ENCODE assay signal across 22 cellular contexts in genomic region chr17:28364665-28365363, GRCh38. TPM values are rescaled to one million over a fixed set of nuclear protein-coding genes. Genes with fewer than 3 reads are reported as not detected.
"Had no signal": no experiment of that assay in that cellular context is flagged by ENCODE, and none has a peak within 500 bp of the region (broad histone marks: within the 10 kb centered on the region; RNA-seq: fewer than 3 reads in every experiment).

A gene with protein sequence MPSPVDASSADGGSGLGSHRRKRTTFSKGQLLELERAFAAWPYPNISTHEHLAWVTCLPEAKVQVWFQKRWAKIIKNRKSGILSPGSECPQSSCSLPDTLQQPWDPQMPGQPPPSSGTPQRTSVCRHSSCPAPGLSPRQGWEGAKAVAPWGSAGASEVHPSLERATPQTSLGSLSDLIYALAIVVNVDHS (minus strand): TSS chr17:28365199. CDS start chr17:28365151, 48 bp downstream.

- FAIRE-seq: astrocyte, RCC 7860 had no signal

- DNase-seq: activated CD4-positive, alpha-beta T cell treated with anti-CD3 and anti-CD28 coated beads for 48 hours; activated CD4-positive, alpha-beta T cell treated with anti-CD3 and anti-CD28 coated beads, Interleukin-2, amount 50 U/mL, for 4 hours; activated CD4-positive, CD25-positive, alpha-beta regulatory T cell treated with anti-CD3 and anti-CD28 coated beads, Interleukin-2, amount 50 U/mL, for 72 hours; activated CD8-positive, alpha-beta memory T cell treated with anti-CD3 and anti-CD28 coated beads, Interleukin-2, amount 50 U/mL, for 48 hours; activated CD8-positive, alpha-beta T cell treated with anti-CD3 and anti-CD28 coated beads, Interleukin-2, amount 10 ng/mL, durations not matched to agents 7 days and 5 days; activated effector memory CD4-positive, alpha-beta T cell treated with Interleukin-2 at 50 U/mL for 16 hours; activated naive CD4-positive, alpha-beta T cell treated with anti-CD3 and anti-CD28 coated beads for 36 hours; activated T-cell treated with anti-CD3 and anti-CD28 coated beads, Interleukin-2, amount 50 U/mL, for 1 hour; amygdala; Kasumi-1; NCI-H1105 treated with DMSO at 0.1 percent for 48 hours; NCI-H1436 treated with DMSO at 0.1 percent for 48 hours; NCI-H187; NCI-H2081; NCI-H510A treated with DMSO at 0.1 percent for 48 hours; SHP77; SW 1271 had no signal

- H3K4me1 ChIP-seq: SJSA1 had no signal

- ATAC-seq: activated CD8-positive, alpha-beta T cell treated with anti-CD3 and anti-CD28 coated beads, Interleukin-2, amount 10 ng/mL, durations not matched to agents 7 days and 5 days; SK-N-SH treated with all-trans-retinoic acid at 6 μM for 48 hours; WTC11 had no signal

- H3K27me3 ChIP-seq: SJSA1 had no signal

- H3K27ac ChIP-seq: SJSA1 had no signal

- H3K4me3 ChIP-seq: SJSA1 had no signal

- H3K9me3 ChIP-seq: SJSA1 had no signal

RNA-seq across cellular contexts. Expression of the gene that starts here (rescaled TPM):
- total RNA-seq: activated CD8-positive, alpha-beta T cell treated with anti-CD3 and anti-CD28 coated beads, Interleukin-2, amount 10 ng/mL, durations not matched to agents 7 days and 5 days; activated naive CD4-positive, alpha-beta T cell treated with anti-CD3 and anti-CD28 coated beads for 36 hours; astrocyte; SJSA1; WTC11 had no signal
